In genomic region chr16:32845572-32845971, GRCh38 we compare ENCODE assay signal across 4 cellular contexts.
DNase-seq lines count a peak whose midpoint lies in the region; ATAC-seq and TF ChIP-seq lines count a peak whose summit lies in the region.
"Not testable (repeated sequence)": the region's sequence is repeated elsewhere in the genome, so short reads cannot be mapped to it uniquely, and the experiment has no call there.

No MANE protein-coding gene starts in this region.

- not testable (repeated sequence) for H3K4me1 ChIP-seq in right cardiac atrium (ENCODE audit: control insufficient read depth, insufficient read depth, low read length); hepatocyte (ENCODE audit: insufficient read depth)

- 66% methylated on average over 11 of the region's 17 CpGs for WGBS in right cardiac atrium
- WGBS in hepatocyte (ENCODE audit: low lambda C conversion rate, missing lambda C conversion rate), result 98% methylated on average over 6 of the region's 17 CpGs

- not testable (repeated sequence) for H3K9me3 ChIP-seq in right cardiac atrium (ENCODE audit: control insufficient read depth, low read length); hepatocyte (ENCODE audit: low read depth)

- not testable (repeated sequence) for H3K4me2 ChIP-seq in hepatocyte

- not testable (repeated sequence) for H3K36me3 ChIP-seq in hepatocyte (replicated peaks; ENCODE audit: insufficient read depth, low read depth)

- H3K79me2 ChIP-seq in hepatocyte, result not testable (repeated sequence)

- H3K27ac ChIP-seq in right cardiac atrium (ENCODE audit: low read length); hepatocyte: not testable (repeated sequence)

- H3K4me3 ChIP-seq in right cardiac atrium (ENCODE audit: low read length); hepatocyte: not testable (repeated sequence)

- H3K27me3 ChIP-seq in right cardiac atrium (ENCODE audit: control insufficient read depth, insufficient read depth); hepatocyte: not testable (repeated sequence)

- H4K20me1 ChIP-seq in hepatocyte (ENCODE audit: insufficient read depth, poor library complexity, severe bottlenecking), result not testable (repeated sequence)

- not testable (repeated sequence) for TF ChIP-seq CTCF in hepatocyte (IDR thresholded peaks at IDR 0.05; ENCODE audit: poor library complexity)

- not testable (repeated sequence) for ATAC-seq in right cardiac atrium

- not testable (repeated sequence) for H2AFZ ChIP-seq in hepatocyte

- DNase-seq in right cardiac atrium (peak in 2 of 3 donors; percentile 4 to 6), hepatocyte (ENCODE audit: low spot score) (peak; percentile 0), mesenteric fat pad (ENCODE audit: low spot score) (peak; percentile 57), posterior vena cava (ENCODE audit: low spot score) (peak; percentile 14)

- H3K9me2 ChIP-seq in hepatocyte (replicated peaks; ENCODE audit: insufficient read depth), result not testable (repeated sequence)

- intact Hi-C loops in right cardiac atrium (cut with DNase I); posterior vena cava (cut with DNase I): not testable (repeated sequence)

Comparison
In these comparisons a context has a peak if more than half of its experiments do, and no peak if none do; other contexts are left out.
1. DNase-seq: peak in every context shown above with its lines; median percentile 57 in mesenteric fat pad; 14 in posterior vena cava; 5 in right cardiac atrium; 0 in hepatocyte.